ENCODE assay signal across 1 cellular context in genomic region chr14:104799239-104799599, GRCh38.
TF ChIP-seq lines count a peak whose summit lies in the region.

No MANE protein-coding gene starts in this region.

TF ChIP-seq in GM23338, 12 proteins besides CTCF, POLR2A, EP300 and RAD21 (continued from another document):
- no peak for TF ChIP-seq ZNF462 (CRISPR knock-in tag; IDR thresholded peaks at IDR 0.05)
- no peak for TF ChIP-seq ETS1 (IDR thresholded peaks at IDR 0.05)
- no peak for TF ChIP-seq ZNF114 (CRISPR knock-in tag; IDR thresholded peaks at IDR 0.05)
